8 cellular contexts compared by ENCODE assay signal in genomic region chr1:26826261-26827201, GRCh38. TPM values are rescaled to one million over a fixed set of nuclear protein-coding genes. Genes with fewer than 3 reads are reported as not detected.
DNase-seq lines count a peak whose midpoint lies in the region; ATAC-seq and TF ChIP-seq lines count a peak whose summit lies in the region.

A gene with protein sequence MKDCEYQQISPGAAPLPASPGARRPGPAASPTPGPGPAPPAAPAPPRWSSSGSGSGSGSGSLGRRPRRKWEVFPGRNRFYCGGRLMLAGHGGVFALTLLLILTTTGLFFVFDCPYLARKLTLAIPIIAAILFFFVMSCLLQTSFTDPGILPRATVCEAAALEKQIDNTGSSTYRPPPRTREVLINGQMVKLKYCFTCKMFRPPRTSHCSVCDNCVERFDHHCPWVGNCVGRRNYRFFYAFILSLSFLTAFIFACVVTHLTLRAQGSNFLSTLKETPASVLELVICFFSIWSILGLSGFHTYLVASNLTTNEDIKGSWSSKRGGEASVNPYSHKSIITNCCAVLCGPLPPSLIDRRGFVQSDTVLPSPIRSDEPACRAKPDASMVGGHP (plus strand): TSS chr1:26826688. CDS start chr1:26826805, 117 bp downstream.

- no TSS peak for BruUV-seq in Caco-2 (replicated peaks; lab: Mats Ljungman, UMichigan)

- H3K4me3 ChIP-seq in Caco-2 (ENCODE audit: low read depth, low read length) (peak within 1 kb of the TSS; percentile 71), HUES6 (ENCODE audit: low read depth, low read length) (peak within 1 kb of the TSS; percentile 70), SJSA1 (peak within 1 kb of the TSS; percentile 56), thyroid gland (replicated peaks in 1 of 3) (peak within 1 kb of the TSS; percentile 23 to 69 (median 48))

- H3K27ac Mint-ChIP-seq in Caco-2 (ENCODE audit: unreplicated experiment): peak within 1 kb of the TSS; percentile 68
- peak within 1 kb of the TSS; percentile 93 for H3K27ac Mint-ChIP-seq in activated naive CD4-positive, alpha-beta T cell treated with anti-CD3 and anti-CD28 coated beads, Interleukin-2, amount 10 ng/mL, durations not matched to agents 7 days and 5 days

- ATAC-seq in GM19467 (IDR thresholded peaks at IDR 0.05; ENCODE audit: unreplicated experiment): peak; percentile 70

- no peaks in the 10 kb centered on the region for H3K9me3 ChIP-seq in Caco-2
- no peaks in the 10 kb centered on the region for H3K9me3 ChIP-seq in HUES6 (ENCODE audit: control insufficient read depth, insufficient read depth, low read depth, low read length)
- no peaks in the 10 kb centered on the region for H3K9me3 ChIP-seq in SJSA1 (replicated peaks)
- H3K9me3 ChIP-seq in thyroid gland: no peaks in the 10 kb centered on the region

- H3K4me3 Mint-ChIP-seq in Caco-2 (ENCODE audit: unreplicated experiment): peak within 1 kb of the TSS; percentile 88
- H3K4me3 Mint-ChIP-seq in activated naive CD4-positive, alpha-beta T cell treated with anti-CD3 and anti-CD28 coated beads, Interleukin-2, amount 10 ng/mL, durations not matched to agents 7 days and 5 days: peak within 1 kb of the TSS; percentile 97

- POLR2A ChIA-PET in Caco-2 (lab: Charles Lee): interaction anchor here (0.8 kb wide), 1 partner anchor 135 kb away, joined by 3 read pairs; no protein-coding TSS in a partner anchor

- H3K36me3 Mint-ChIP-seq in Caco-2 (ENCODE audit: insufficient read depth, unreplicated experiment): peaks cover 5% of the 10 kb centered on the region
- peaks cover 37% of the 10 kb centered on the region for H3K36me3 Mint-ChIP-seq in activated naive CD4-positive, alpha-beta T cell treated with anti-CD3 and anti-CD28 coated beads, Interleukin-2, amount 10 ng/mL, durations not matched to agents 7 days and 5 days

- DNase-seq in Caco-2 (peak in 1 of 2 experiments; percentile 77), SJSA1 (ENCODE audit: low read depth in 1 of 2, low spot score in 2 of 2) (peak; percentile 54 to 62), glomerular endothelial cell (ENCODE audit: extremely low read depth, low read depth, low spot score) (no peak), occipital lobe (lab: John Stamatoyannopoulos, UW) (peak; percentile 48), thyroid gland (peak; percentile 90 to 96)
- peak; percentile 75 for DNase-seq in activated naive CD4-positive, alpha-beta T cell treated with anti-CD3 and anti-CD28 coated beads, Interleukin-2, amount 10 ng/mL, durations not matched to agents 7 days and 5 days

- no peaks in the 10 kb centered on the region for H3K27me3 Mint-ChIP-seq in Caco-2 (ENCODE audit: insufficient read depth, unreplicated experiment)
- no peaks in the 10 kb centered on the region for H3K27me3 Mint-ChIP-seq in activated naive CD4-positive, alpha-beta T cell treated with anti-CD3 and anti-CD28 coated beads, Interleukin-2, amount 10 ng/mL, durations not matched to agents 7 days and 5 days

- peak within 1 kb of the TSS; percentile 67 for H3K9ac ChIP-seq in HUES6 (ENCODE audit: low read length)

- H3K4me1 Mint-ChIP-seq in Caco-2 (ENCODE audit: low read depth, unreplicated experiment): peaks cover 16% of the 10 kb centered on the region
- H3K4me1 Mint-ChIP-seq in activated naive CD4-positive, alpha-beta T cell treated with anti-CD3 and anti-CD28 coated beads, Interleukin-2, amount 10 ng/mL, durations not matched to agents 7 days and 5 days: peaks cover 60% of the 10 kb centered on the region

- no peaks in the 10 kb centered on the region for H3K36me3 ChIP-seq in Caco-2 (ENCODE audit: control insufficient read depth, insufficient read depth, low read length)
- peaks cover 18% of the 10 kb centered on the region for H3K36me3 ChIP-seq in HUES6 (ENCODE audit: control insufficient read depth, insufficient read depth, low read length)
- peaks cover 8% of the 10 kb centered on the region; the same call in 1 of the 2 replicates for H3K36me3 ChIP-seq in SJSA1
- no peaks in the 10 kb centered on the region for H3K36me3 ChIP-seq in thyroid gland

- WGBS in thyroid gland, 2 donors: 1 to 2% methylated on average over 23 to 36 of the region's 114 CpGs

- TF ChIP-seq POLR2A in thyroid gland (IDR thresholded peaks at IDR 0.05): peak in 1 of 2 donors; percentile 81

- peak within 1 kb of the TSS; percentile 6; the same call in 1 of the 2 replicates for H3K27ac ChIP-seq in HUES6 (ENCODE audit: low read depth, low read length)
- no peak within 1 kb of the TSS for H3K27ac ChIP-seq in SJSA1
- H3K27ac ChIP-seq in thyroid gland: peak within 1 kb of the TSS; percentile 79 to 87 (median 84)

- CTCF ChIA-PET in Caco-2 (lab: Charles Lee): interaction anchor here (1.0 kb wide), 2 partner anchors 16 to 41 kb away, joined by 3 to 4 read pairs; no protein-coding TSS in a partner anchor
- CTCF ChIA-PET in activated naive CD4-positive, alpha-beta T cell treated with anti-CD3 and anti-CD28 coated beads, Interleukin-2, amount 10 ng/mL, durations not matched to agents 7 days and 5 days (lab: Charles Lee): interaction anchor here (1.7 kb wide), 2 partner anchors 24 to 37 kb away, joined by 5 read pairs; no protein-coding TSS in a partner anchor

- H3K4me1 ChIP-seq in Caco-2 (peaks cover 18% of the 10 kb centered on the region), HUES6 (ENCODE audit: control insufficient read depth, insufficient read depth, low read length) (peaks cover 19% of the 10 kb centered on the region), SJSA1 (replicated peaks) (peaks cover 19% of the 10 kb centered on the region), thyroid gland (peaks cover 43 to 49% of the 10 kb centered on the region in 2 donors)

- intact Hi-C loops in Caco-2 (cut with micrococcal nuclease; ENCODE audit: unreplicated experiment): no loop called here
- intact Hi-C loops in thyroid gland (cut with DNase I): no loop called here

- no peaks in the 10 kb centered on the region for H3K27me3 ChIP-seq in Caco-2 (replicated peaks; ENCODE audit: control insufficient read depth, insufficient read depth, low read length)
- H3K27me3 ChIP-seq in HUES6 (ENCODE audit: control insufficient read depth, insufficient read depth, low read length): no peaks in the 10 kb centered on the region
- H3K27me3 ChIP-seq in SJSA1 (replicated peaks): no peaks in the 10 kb centered on the region
- no peaks in the 10 kb centered on the region for H3K27me3 ChIP-seq in thyroid gland

- H3K9me3 Mint-ChIP-seq in Caco-2 (ENCODE audit: unreplicated experiment): no peaks in the 10 kb centered on the region
- H3K9me3 Mint-ChIP-seq in activated naive CD4-positive, alpha-beta T cell treated with anti-CD3 and anti-CD28 coated beads, Interleukin-2, amount 10 ng/mL, durations not matched to agents 7 days and 5 days: no peaks in the 10 kb centered on the region

- TF ChIP-seq CTCF in Caco-2 (IDR thresholded peaks at IDR 0.05; ENCODE audit: insufficient read depth in 1 of 2, low read depth in 1 of 2, low read length in 1 of 2, severe bottlenecking in 1 of 2, unreplicated experiment in 1 of 2) (peak; percentile 13 to 33), thyroid gland (IDR thresholded peaks at IDR 0.05) (peak in 4 of 6 experiments; percentile 32 to 75 (median 68))

RNA-seq across cellular contexts. Expression of the gene that starts here (rescaled TPM):
- total RNA-seq in Caco-2 (2022): 21.3 and 21.9 TPM in 2 replicates
- total RNA-seq in SJSA1 (2014; rRNA removed; shearing (Covaris generic)): 18.4 and 19.9 TPM in 2 replicates
- total RNA-seq in glomerular endothelial cell: 23.2 and 24.4 TPM in 2 replicates
- 19.2 TPM for total RNA-seq in occipital lobe
- total RNA-seq in thyroid gland: 10 to 100 TPM; 11.4 to 33.1 (median 21.4) TPM
